In the genomic region with DNA sequence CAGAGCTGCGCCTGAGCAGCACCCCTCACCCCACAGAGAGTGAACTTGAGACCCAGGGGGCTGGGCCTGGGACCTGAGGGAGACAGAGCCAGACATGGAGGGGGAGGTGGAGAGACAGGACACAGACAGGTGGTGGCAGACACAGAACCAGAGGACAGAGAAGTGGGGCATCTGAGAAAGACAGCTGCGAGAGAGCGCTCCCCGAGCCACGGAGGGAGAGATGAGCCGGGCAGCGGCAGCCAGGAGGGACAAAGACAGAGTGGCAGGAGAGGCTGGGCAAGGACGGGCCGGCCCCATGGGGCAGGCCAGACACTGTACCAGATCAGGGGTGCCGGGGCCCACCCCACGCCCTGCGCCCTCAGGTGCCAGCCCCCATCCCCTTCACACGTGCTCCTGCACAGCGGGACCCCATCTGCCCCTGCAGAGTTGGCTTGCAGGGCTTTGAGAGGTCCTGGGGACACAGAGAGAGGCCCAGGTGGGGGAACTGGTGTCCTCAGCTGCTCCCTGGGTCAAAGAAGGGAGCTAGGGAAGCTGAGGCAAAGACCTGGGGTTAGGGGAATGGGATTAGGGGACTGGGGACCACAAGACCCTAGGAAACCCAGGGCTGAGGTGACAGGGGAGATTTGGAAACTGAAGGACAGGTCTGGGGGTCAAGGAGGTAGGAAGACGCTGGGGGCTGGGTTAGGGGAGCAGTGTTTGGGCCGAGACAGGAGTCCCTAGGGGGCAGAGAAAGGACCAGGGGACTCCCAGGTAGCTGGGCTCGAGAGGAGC, we compare ENCODE assay signal across 8 cellular contexts. TPM values are rescaled to one million over a fixed set of nuclear protein-coding genes. Genes with fewer than 3 reads are reported as not detected.
DNase-seq lines count a peak whose midpoint lies in the region; ATAC-seq and TF ChIP-seq lines count a peak whose summit lies in the region.
"Had no signal": no experiment of that assay in that cellular context is flagged by ENCODE, and none has a peak within 500 bp of the region (broad histone marks: within the 10 kb centered on the region; RNA-seq: fewer than 3 reads in every experiment).

No MANE protein-coding gene starts in this region.

- ATAC-seq in GM21723 (IDR thresholded peaks at IDR 0.05; ENCODE audit: unreplicated experiment) = no peak

- H3K9me3 Mint-ChIP-seq in IgD-negative memory B cell = no peaks in the 10 kb centered on the region

- peaks cover 16% of the 10 kb centered on the region for H3K27me3 ChIP-seq in ectodermal cell (ENCODE audit: control insufficient read depth, insufficient read depth, low read length, poor library complexity, severe bottlenecking)
- no peaks in the 10 kb centered on the region for H3K27me3 ChIP-seq in prostate gland (replicated peaks; ENCODE audit: insufficient read depth)

- H3K4me3 ChIP-seq in ectodermal cell (ENCODE audit: insufficient read depth, low read depth, low read length) (peak overlapping the region; percentile 37), prostate gland (peak overlapping the region; percentile 22 to 29)

- H3K4me1 Mint-ChIP-seq in IgD-negative memory B cell = peaks cover 8 to 13% (median 12%) of the 10 kb centered on the region in 3 donors

- WGBS in ectodermal cell, 2 experiments = 36 to 37% methylated on average over 17 of the region's 17 CpGs
- WGBS in prostate gland = 44% methylated on average over 17 of the region's 17 CpGs

- peak overlapping the region in 3 of 4 donors; percentile 63 to 88 (median 65) for H3K4me3 Mint-ChIP-seq in IgD-negative memory B cell
- H3K4me3 Mint-ChIP-seq: activated CD8-positive, alpha-beta memory T cell treated with anti-CD3 and anti-CD28 coated beads, Interleukin-2, amount 10 ng/mL, durations not matched to agents 7 days and 5 days had no signal

- no peak for TF ChIP-seq CTCF in prostate gland (IDR thresholded peaks at IDR 0.05)

- H3K9me3 ChIP-seq in ectodermal cell (ENCODE audit: control insufficient read depth, low read length) = no peaks in the 10 kb centered on the region
- no peaks in the 10 kb centered on the region for H3K9me3 ChIP-seq in prostate gland

- H3K4me1 ChIP-seq in ectodermal cell (ENCODE audit: control insufficient read depth, insufficient read depth, low read length) (peaks cover 23% of the 10 kb centered on the region), prostate gland (replicated peaks) (peaks cover 4% of the 10 kb centered on the region)

- H3K36me3 Mint-ChIP-seq in IgD-negative memory B cell = peaks cover 7% of the 10 kb centered on the region
- H3K36me3 Mint-ChIP-seq: activated CD8-positive, alpha-beta memory T cell treated with anti-CD3 and anti-CD28 coated beads, Interleukin-2, amount 10 ng/mL, durations not matched to agents 7 days and 5 days had no signal

- DNase-seq in prostate gland (ENCODE audit: low spot score) (no peak), hepatic stellate cell (ENCODE audit: low spot score) (no peak)
- DNase-seq in stimulated activated CD4-positive, alpha-beta T cell treated with anti-CD3 and anti-CD28 coated beads, Interleukin-2, amount 100 ng/mL, for 48 hours = no peak

- H3K27me3 Mint-ChIP-seq in IgD-negative memory B cell = peaks cover 33% of the 10 kb centered on the region

- no peak overlapping the region for H3K27ac ChIP-seq in ectodermal cell (ENCODE audit: insufficient read depth, low read depth, low read length, poor library complexity, severe bottlenecking)
- H3K27ac ChIP-seq in prostate gland = no peak overlapping the region

- H3K36me3 ChIP-seq in ectodermal cell (ENCODE audit: control insufficient read depth, insufficient read depth, low read length) (no peaks in the 10 kb centered on the region), prostate gland (no peaks in the 10 kb centered on the region)

- no peak overlapping the region for H3K27ac Mint-ChIP-seq in IgD-negative memory B cell
- H3K27ac Mint-ChIP-seq: activated CD8-positive, alpha-beta memory T cell treated with anti-CD3 and anti-CD28 coated beads, Interleukin-2, amount 10 ng/mL, durations not matched to agents 7 days and 5 days had no signal

- no peak for TF ChIP-seq POLR2A in prostate gland (IDR thresholded peaks at IDR 0.05)

- intact Hi-C loops in prostate gland (cut with DNase I) = loop anchor here (5.0 to 10.0 kb wide), 2 partner anchors 158 to 465 kb away; no protein-coding TSS in a partner anchor

RNA-seq across cellular contexts. Expression of gene FNDC5, which starts 0.7 kb away (rescaled TPM):
- not detected for polyA plus RNA-seq in IgD-negative memory B cell
- polyA plus RNA-seq in ectodermal cell (2013, experiment 1 of 4) = 31.8 TPM
- 35.5 TPM for polyA plus RNA-seq in ectodermal cell (2013, experiment 2 of 4)
- polyA plus RNA-seq in ectodermal cell (2013, experiment 3 of 4) = 28.4 TPM
- polyA plus RNA-seq in ectodermal cell (2013, experiment 4 of 4) = 40.0 TPM
- total RNA-seq in prostate gland = 10 to 100 TPM in 1 of 2 donors, 1 to 10 TPM in 1; 1.5 to 19.1 TPM
- total RNA-seq: activated CD8-positive, alpha-beta memory T cell treated with anti-CD3 and anti-CD28 coated beads, Interleukin-2, amount 10 ng/mL, durations not matched to agents 7 days and 5 days had no signal

RNA-seq across cellular contexts. Expression of gene HPCA, which starts 16.3 kb away (rescaled TPM):
- not detected for polyA plus RNA-seq in IgD-negative memory B cell
- polyA plus RNA-seq in ectodermal cell (2013, experiment 1 of 4) = 1.2 TPM
- polyA plus RNA-seq in ectodermal cell (2013, experiment 2 of 4) = 2.8 TPM
- 3.7 TPM for polyA plus RNA-seq in ectodermal cell (2013, experiment 3 of 4)
- polyA plus RNA-seq in ectodermal cell (2013, experiment 4 of 4) = 2.7 TPM
- total RNA-seq in prostate gland = 1 to 10 TPM in 1 of 2 donors, not detected in 1; 1.6 TPM
- total RNA-seq: LHCN-M2 had no signal

RNA-seq across cellular contexts. Expression of gene TMEM54, which starts 31.2 kb away (rescaled TPM):
- polyA plus RNA-seq in IgD-negative memory B cell = not detected
- polyA plus RNA-seq in ectodermal cell (2013, experiment 1 of 4) = 5.9 TPM
- polyA plus RNA-seq in ectodermal cell (2013, experiment 2 of 4) = 10.5 TPM
- 10.1 TPM for polyA plus RNA-seq in ectodermal cell (2013, experiment 3 of 4)
- polyA plus RNA-seq in ectodermal cell (2013, experiment 4 of 4) = 14.3 TPM
- 100 to 1,000 TPM in 1 of 2 donors, 10 to 100 TPM in 1; 96.2 to 239 TPM for total RNA-seq in prostate gland
- total RNA-seq: activated CD8-positive, alpha-beta memory T cell treated with anti-CD3 and anti-CD28 coated beads, Interleukin-2, amount 10 ng/mL, durations not matched to agents 7 days and 5 days had no signal

RNA-seq across cellular contexts. Expression of gene S100PBP, which starts 52.6 kb away (rescaled TPM):
- 10.7 TPM for polyA plus RNA-seq in IgD-negative memory B cell
- 55.4 TPM for polyA plus RNA-seq in ectodermal cell (2013, experiment 1 of 4)
- 52.6 TPM for polyA plus RNA-seq in ectodermal cell (2013, experiment 2 of 4)
- 34.3 TPM for polyA plus RNA-seq in ectodermal cell (2013, experiment 3 of 4)
- 36.8 TPM for polyA plus RNA-seq in ectodermal cell (2013, experiment 4 of 4)
- 10 to 100 TPM; 27.1 to 72.5 TPM for total RNA-seq in prostate gland

RNA-seq across cellular contexts. Expression of gene YARS1, which starts 52.9 kb away (rescaled TPM):
- polyA plus RNA-seq in IgD-negative memory B cell = 41.8 TPM
- polyA plus RNA-seq in ectodermal cell (2013, experiment 1 of 4) = 95.1 TPM
- polyA plus RNA-seq in ectodermal cell (2013, experiment 2 of 4) = 112 TPM
- 75.9 TPM for polyA plus RNA-seq in ectodermal cell (2013, experiment 3 of 4)
- 89.1 TPM for polyA plus RNA-seq in ectodermal cell (2013, experiment 4 of 4)
- total RNA-seq in prostate gland = 10 to 100 TPM; 32.0 to 63.5 TPM
